18 cellular contexts compared by ENCODE assay signal in the genomic region with DNA sequence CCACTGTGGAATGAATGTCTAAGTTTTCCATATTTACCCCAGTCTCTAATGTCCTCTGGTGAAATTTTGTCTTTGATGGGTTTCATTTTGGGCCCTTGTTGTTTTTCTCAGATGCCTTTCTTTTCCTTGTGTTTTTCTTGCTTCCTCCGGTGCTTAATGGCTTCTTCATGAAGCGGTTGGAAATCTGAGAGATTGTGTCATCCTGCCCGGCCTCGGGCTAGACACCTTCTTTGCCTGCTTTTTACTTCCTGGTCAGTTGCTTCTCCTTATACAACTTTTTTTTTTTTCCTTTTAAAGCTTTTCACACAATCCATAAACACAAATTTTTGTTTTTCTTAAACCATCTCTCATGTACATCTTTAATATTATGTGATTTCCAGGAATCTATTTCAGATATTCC. TPM values are rescaled to one million over a fixed set of nuclear protein-coding genes. Genes with fewer than 3 reads are reported as not detected.
DNase-seq lines count a peak whose midpoint lies in the region; ATAC-seq and TF ChIP-seq lines count a peak whose summit lies in the region.
"Had no signal": no experiment of that assay in that cellular context is flagged by ENCODE, and none has a peak within 500 bp of the region (broad histone marks: within the 10 kb centered on the region; RNA-seq: fewer than 3 reads in every experiment).

No MANE protein-coding gene starts in this region.

- no peaks in the 10 kb centered on the region for H3K9me3 ChIP-seq in endodermal cell (ENCODE audit: control insufficient read depth, low read length)

- TF ChIP-seq CTCF in CD14-positive monocyte (IDR thresholded peaks at IDR 0.05) (no peak), NB4 (IDR thresholded peaks at IDR 0.05; ENCODE audit: low read depth, low read length) (no peak), endodermal cell (conservative IDR thresholded peaks at IDR 0.05) (no peak), osteocyte (IDR thresholded peaks at IDR 0.05) (no peak)

- H3K9me3 Mint-ChIP-seq in CD14-positive monocyte (no peaks in the 10 kb centered on the region), endodermal cell (no peaks in the 10 kb centered on the region), osteocyte (ENCODE audit: unreplicated experiment) (no peaks in the 10 kb centered on the region)
- H3K9me3 Mint-ChIP-seq: effector memory CD8-positive, alpha-beta T cell; stimulated activated naive CD8-positive, alpha-beta T cell treated with anti-CD3 and anti-CD28 coated beads, Interleukin-15, Interleukin-2, amounts not matched to agents 100 ng/mL and 50 ng/mL, for 24 hours had no signal

- H3K27me3 ChIP-seq in endodermal cell (ENCODE audit: control insufficient read depth, insufficient read depth, low read length, poor library complexity, severe bottlenecking) = peaks cover 34% of the 10 kb centered on the region

- H3K4me3 ChIP-seq in NB4 (ENCODE audit: low read depth, low read length) = peak overlapping the region; percentile 4
- H3K4me3 ChIP-seq in endodermal cell (ENCODE audit: low read length) = no peak overlapping the region
- H3K4me3 ChIP-seq: SK-N-MC had no signal

- WGBS in endodermal cell (ENCODE audit: insufficient coverage in 1 of 2, insufficient read length in 1 of 2), 2 experiments = 80 to 95% methylated on average over 4 of the region's 4 CpGs

- H3K27me3 Mint-ChIP-seq in CD14-positive monocyte (ENCODE audit: low read depth in 3 of 3) (peaks cover 0 to 1% (median 0%) of the 10 kb centered on the region in 3 donors), endodermal cell (ENCODE audit: insufficient read depth) (peaks cover 8% of the 10 kb centered on the region), osteocyte (ENCODE audit: unreplicated experiment) (no peaks in the 10 kb centered on the region)
- H3K27me3 Mint-ChIP-seq: effector memory CD8-positive, alpha-beta T cell; stimulated activated naive CD8-positive, alpha-beta T cell treated with anti-CD3 and anti-CD28 coated beads, Interleukin-15, Interleukin-2, amounts not matched to agents 100 ng/mL and 50 ng/mL, for 24 hours had no signal

- H3K4me3 Mint-ChIP-seq in CD14-positive monocyte (peak overlapping the region; percentile 44 to 90), endodermal cell (no peak overlapping the region), osteocyte (ENCODE audit: unreplicated experiment) (peak overlapping the region; percentile 7)
- H3K4me3 Mint-ChIP-seq: effector memory CD8-positive, alpha-beta T cell; stimulated activated naive CD8-positive, alpha-beta T cell treated with anti-CD3 and anti-CD28 coated beads, Interleukin-15, Interleukin-2, amounts not matched to agents 100 ng/mL and 50 ng/mL, for 24 hours had no signal

- ATAC-seq in Right ventricle myocardium inferior = no peak
- ATAC-seq in sciatic nerve = no peak
- no peak for ATAC-seq in HG03045 (IDR thresholded peaks at IDR 0.05; ENCODE audit: unreplicated experiment)
- ATAC-seq in HG03442 (IDR thresholded peaks at IDR 0.05; ENCODE audit: unreplicated experiment) = no peak
- ATAC-seq: effector memory CD8-positive, alpha-beta T cell; Panc1; right cardiac atrium had no signal

- intact Hi-C loops in CD14-positive monocyte (cut with micrococcal nuclease) (loop anchor here (10.0 kb wide), 3 partner anchors 68 to 178 kb away; no protein-coding TSS in a partner anchor), Right ventricle myocardium inferior (cut with DNase I) (no loop called here), sciatic nerve (cut with DNase I) (no loop called here)

- no peaks in the 10 kb centered on the region for H3K36me3 ChIP-seq in endodermal cell (ENCODE audit: control insufficient read depth, insufficient read depth, low read length)

- peaks cover 92% of the 10 kb centered on the region for H3K4me1 Mint-ChIP-seq in CD14-positive monocyte
- H3K4me1 Mint-ChIP-seq in endodermal cell = peaks cover 37% of the 10 kb centered on the region
- H3K4me1 Mint-ChIP-seq in osteocyte (ENCODE audit: unreplicated experiment) = peaks cover 56% of the 10 kb centered on the region

- no peak overlapping the region for H3K9ac ChIP-seq in endodermal cell (ENCODE audit: extremely low read depth, low read length, poor library complexity, severe bottlenecking)

- peaks cover 25 to 41% of the 10 kb centered on the region in 2 donors for H3K36me3 Mint-ChIP-seq in CD14-positive monocyte
- H3K36me3 Mint-ChIP-seq in endodermal cell (ENCODE audit: low read depth) = no peaks in the 10 kb centered on the region
- peaks cover 8% of the 10 kb centered on the region for H3K36me3 Mint-ChIP-seq in osteocyte (ENCODE audit: unreplicated experiment)

- H3K27ac ChIP-seq in endodermal cell (ENCODE audit: low read depth, low read length) = no peak overlapping the region
- H3K27ac ChIP-seq: SK-N-MC had no signal

- TF ChIP-seq POLR2A in NB4 (IDR thresholded peaks at IDR 0.05; ENCODE audit: extremely low read depth, insufficient read length) = no peak

- DNase-seq in CD14-positive monocyte (ENCODE audit: low spot score) (no peak), NB4 (ENCODE audit: low read depth) (no peak), endodermal cell (peak; percentile 36), osteocyte (ENCODE audit: extremely low spot score, unreplicated experiment) (no peak), Right ventricle myocardium inferior (ENCODE audit: missing footprints) (no peak), sciatic nerve (ENCODE audit: low spot score) (no peak)
- DNase-seq: activated CD4-positive, alpha-beta T cell treated with anti-CD3 and anti-CD28 coated beads for 48 hours; activated effector memory CD4-positive, alpha-beta T cell treated with anti-CD3 and anti-CD28 coated beads, Interleukin-2, amount 50 U/mL, for 16 hours; cerebellar nuclear complex; effector memory CD8-positive, alpha-beta T cell; HCEC 1CT; Karpas-422; right cardiac atrium had no signal

- H3K27ac Mint-ChIP-seq in CD14-positive monocyte (peak overlapping the region; percentile 86 to 99 (median 89)), endodermal cell (no peak overlapping the region), osteocyte (ENCODE audit: unreplicated experiment) (peak overlapping the region; percentile 86)
- H3K27ac Mint-ChIP-seq: effector memory CD8-positive, alpha-beta T cell; stimulated activated naive CD8-positive, alpha-beta T cell treated with anti-CD3 and anti-CD28 coated beads, Interleukin-15, Interleukin-2, amounts not matched to agents 100 ng/mL and 50 ng/mL, for 24 hours had no signal

- H3K4me1 ChIP-seq in endodermal cell (ENCODE audit: control insufficient read depth, insufficient read depth, low read length) = peaks cover 8% of the 10 kb centered on the region

RNA-seq across cellular contexts. Expression of gene ETV6, which starts 7.1 kb away (rescaled TPM):
- polyA plus RNA-seq in CD14-positive monocyte = 10 to 100 TPM in 1 of 2 donors, 1 to 10 TPM in 1; 6.8 to 11.7 TPM
- total RNA-seq in endodermal cell = 10 to 100 TPM in 1 of 2 donors, 1 to 10 TPM in 1; 9.3 to 22.1 TPM
- polyA plus RNA-seq in endodermal cell (2013, experiment 1 of 2) = 7.5 TPM
- polyA plus RNA-seq in endodermal cell (2013, experiment 2 of 2) = 7.7 TPM
- 24.4 and 29.4 TPM in 2 replicates for total RNA-seq in osteocyte
- 15.2 TPM for total RNA-seq in Right ventricle myocardium inferior
- 38.8 TPM for total RNA-seq in sciatic nerve

Comparison
In these comparisons a context has a peak if more than half of its experiments do, and no peak if none do; other contexts are left out.
1. intact Hi-C loops: an anchor here in CD14-positive monocyte (10.0 kb wide); none called in Right ventricle myocardium inferior and sciatic nerve.